11 cellular contexts compared by ENCODE assay signal in genomic region chr16:3028716-3029319, GRCh38. TPM values are rescaled to one million over a fixed set of nuclear protein-coding genes. Genes with fewer than 3 reads are reported as not detected.
DNase-seq lines count a peak whose midpoint lies in the region; ATAC-seq, FAIRE-seq and TF ChIP-seq lines count a peak whose summit lies in the region.
"Had no signal": no experiment of that assay in that cellular context is flagged by ENCODE, and none has a peak within 500 bp of the region (broad histone marks: within the 10 kb centered on the region; RNA-seq: fewer than 3 reads in every experiment).

No MANE protein-coding gene starts in this region.

- peak overlapping the region; percentile 41 for H2AFZ ChIP-seq in IMR-90 (replicated peaks; ENCODE audit: low read length, poor library complexity)
- H2AFZ ChIP-seq in K562 (ENCODE audit: low read depth, low read length), result peak overlapping the region; percentile 71; the same call in 1 of the 2 replicates
- H2AFZ ChIP-seq: PC-9 had no signal

- H3K79me2 ChIP-seq in K562 (ENCODE audit: control insufficient read depth, insufficient read depth, low read length), result peaks cover 8% of the 10 kb centered on the region; the same call in 2 of the 3 replicates

- H2BK5ac ChIP-seq in IMR-90 (ENCODE audit: low read depth, low read length, poor library complexity, severe bottlenecking), result no peak overlapping the region

- TF ChIP-seq RAD21 in IMR-90 (IDR thresholded peaks at IDR 0.05; ENCODE audit: low read length) (no peak), K562 (CRISPR knock-in tag; conservative IDR thresholded peaks at IDR 0.05 in 1 of 2, IDR thresholded peaks at IDR 0.05 in 1 of 2) (no peak)

- H4K91ac ChIP-seq in IMR-90 (ENCODE audit: insufficient read depth, low read depth, low read length), result no peak overlapping the region; the same call in 1 of the 2 replicates

- no peak overlapping the region for H2BK20ac ChIP-seq in IMR-90 (ENCODE audit: low read depth, low read length)

- H3K9me3 Mint-ChIP-seq in activated naive CD4-positive, alpha-beta T cell treated with anti-CD3 and anti-CD28 coated beads, Interleukin-2, amount 10 ng/mL, durations not matched to agents 7 days and 5 days, result no peaks in the 10 kb centered on the region
- H3K9me3 Mint-ChIP-seq in stimulated activated effector memory CD8-positive, alpha-beta T cell treated with anti-CD3 and anti-CD28 coated beads, Interleukin-12 subunit alpha, Interleukin-12 subunit beta, amount 100 ng/mL, for 72 hours, result no peaks in the 10 kb centered on the region

- H3K27ac ChIP-seq in IMR-90 (ENCODE audit: insufficient read depth, low read length) (no peak overlapping the region), K562 (ENCODE audit: extremely low read depth, low read depth, low read length) (no peak overlapping the region)
- H3K27ac ChIP-seq: PC-9 had no signal

- ATAC-seq in IMR-90 (ENCODE audit: low read depth), result no peak
- ATAC-seq in K562, result no peak
- ATAC-seq in stimulated activated effector memory CD8-positive, alpha-beta T cell treated with anti-CD3 and anti-CD28 coated beads, Interleukin-12 subunit alpha, Interleukin-12 subunit beta, amount 100 ng/mL, for 72 hours, result no peak

- TF ChIP-seq POLR2A in IMR-90 (IDR thresholded peaks at IDR 0.05; ENCODE audit: low read depth, low read length) (peak; percentile 11), K562 (conservative IDR thresholded peaks at IDR 0.05) (peak; percentile 13; the same call in 1 of the 2 replicates)

- peaks cover 58% of the 10 kb centered on the region for H3K27me3 Mint-ChIP-seq in activated naive CD4-positive, alpha-beta T cell treated with anti-CD3 and anti-CD28 coated beads, Interleukin-2, amount 10 ng/mL, durations not matched to agents 7 days and 5 days

- H3K9ac ChIP-seq in IMR-90 (ENCODE audit: low read depth, low read length) (no peak overlapping the region), K562 (ENCODE audit: insufficient read depth in 1 of 2, low read depth in 2 of 2, low read length in 2 of 2) (peak overlapping the region; percentile 40 to 89; a peak in 3 of 4 replicates)

- TF ChIP-seq EP300 in K562 (IDR thresholded peaks at IDR 0.05; ENCODE audit: low read length), result no peak

- H3K4ac ChIP-seq in IMR-90 (ENCODE audit: low read depth, low read length), result peak overlapping the region; percentile 57; the same call in 1 of the 2 replicates

- CTCF ChIA-PET in activated naive CD4-positive, alpha-beta T cell treated with anti-CD3 and anti-CD28 coated beads, Interleukin-2, amount 10 ng/mL, durations not matched to agents 7 days and 5 days (lab: Charles Lee), result interaction anchor here (1.0 to 18.9 kb wide), 20 partner anchors 9 to 137 kb away, joined by 3 to 300 read pairs (median 6); partner anchors contain the start of genes CLDN6, CLDN9, MMP25 and TNFRSF12A
- CTCF ChIA-PET in IMR-90 (lab: Yijun Ruan, JAX) (interaction anchor here (0.7 to 1.8 kb wide), 4 partner anchors 10 to 100 kb away, joined by 3 to 7 read pairs (median 4); no protein-coding TSS in a partner anchor), K562 (lab: Yijun Ruan, JAX; ENCODE audit: low intra/inter-chr PET ratio) (interaction anchor here (0.7 kb wide), 1 partner anchor 25 kb away, joined by 3 read pairs; no protein-coding TSS in a partner anchor)

- H3K79me1 ChIP-seq in IMR-90 (ENCODE audit: low read depth in 1 of 2, low read length in 2 of 2), result peaks cover 0 to 3% of the 10 kb centered on the region in 2 experiments; a peak in 1 of 4 replicates

- no peak overlapping the region for H3K56ac ChIP-seq in IMR-90 (ENCODE audit: extremely low read depth, insufficient read depth, low read length)

- H3K27me3 ChIP-seq in IMR-90 (ENCODE audit: control insufficient read depth, insufficient read depth, low read length) (peaks cover 29% of the 10 kb centered on the region), K562 (ENCODE audit: control insufficient read depth in 2 of 2, insufficient read depth in 2 of 2, low read length in 2 of 2) (peaks cover 17 to 45% of the 10 kb centered on the region in 2 experiments; a peak in 4 of 5 replicates)

- H4K20me1 ChIP-seq in IMR-90 (ENCODE audit: insufficient read depth, low read length) (peaks cover 7% of the 10 kb centered on the region), K562 (replicated peaks; ENCODE audit: control insufficient read depth, insufficient read depth, low read length) (0 out of 2 replicates have a peak, but pooled peaks cover 3% of the 10 kb centered on the region)

- dilution Hi-C loops in IMR-90 (cut with HindIII; ENCODE audit: low sequenced_read_pairs, unreplicated experiment), result no loop called here

- H4K8ac ChIP-seq in IMR-90 (ENCODE audit: low read depth in 2 of 2, low read length in 2 of 2), result no peak overlapping the region; a peak in 1 of 4 replicates

- POLR2A ChIA-PET in IMR-90 (lab: Charles Lee; ENCODE audit: unreplicated experiment), result no interaction called here
- POLR2A ChIA-PET in K562 (lab: Yijun Ruan, JAX), result interaction anchor here (0.6 to 1.8 kb wide), 8 partner anchors 21 to 121 kb away, joined by 3 to 6 read pairs (median 3); no protein-coding TSS in a partner anchor

- H3K27ac Mint-ChIP-seq in activated naive CD4-positive, alpha-beta T cell treated with anti-CD3 and anti-CD28 coated beads, Interleukin-2, amount 10 ng/mL, durations not matched to agents 7 days and 5 days, result peak overlapping the region; percentile 69
- H3K27ac Mint-ChIP-seq in stimulated activated effector memory CD8-positive, alpha-beta T cell treated with anti-CD3 and anti-CD28 coated beads, Interleukin-12 subunit alpha, Interleukin-12 subunit beta, amount 100 ng/mL, for 72 hours, result peak overlapping the region; percentile 74

- BruUV-seq in IMR-90 (replicated peaks; lab: Mats Ljungman, UMichigan), result no TSS peak
- no TSS peak for BruUV-seq in K562 (replicated peaks; lab: Mats Ljungman, UMichigan)

- TF ChIP-seq CTCF in IMR-90 (conservative IDR thresholded peaks at IDR 0.05; ENCODE audit: low read depth, low read length) (no peak), K562 (IDR thresholded peaks at IDR 0.05 in 2 of 3, conservative IDR thresholded peaks at IDR 0.05 in 1 of 3; ENCODE audit: insufficient read depth in 2 of 3, low read depth in 1 of 3, low read length in 3 of 3) (no peak)

- no peak overlapping the region for H2BK120ac ChIP-seq in IMR-90 (ENCODE audit: low read depth, low read length)

- 42% methylated on average over 5 of the region's 15 CpGs; no CpG with 5 or more reads in 1 of the 2 experiments for WGBS in IMR-90 (ENCODE audit: extremely low coverage in 2 of 2, insufficient read length in 1 of 2), 2 experiments
- WGBS in K562 (ENCODE audit: insufficient coverage, low coverage, missing lambda C conversion rate), result 31% methylated on average over 15 of the region's 15 CpGs

- H2AK5ac ChIP-seq in IMR-90 (ENCODE audit: low read depth, low read length), result peak overlapping the region; percentile 48; the same call in 1 of the 2 replicates

- no peak overlapping the region for H3K18ac ChIP-seq in IMR-90 (ENCODE audit: low read depth, low read length)

- H3K4me3 ChIP-seq in IMR-90 (ENCODE audit: insufficient read depth, low read depth, low read length), result no peak overlapping the region
- no peak overlapping the region; the same call in 1 of the 2 replicates for H3K4me3 ChIP-seq in K562
- H3K4me3 ChIP-seq: PC-9 had no signal

- H3K23ac ChIP-seq in IMR-90 (ENCODE audit: low read depth, low read length), result no peak overlapping the region

- intact Hi-C loops in IMR-90 (cut with micrococcal nuclease), result no loop called here
- intact Hi-C loops in K562 (cut with micrococcal nuclease), result loop anchor here (1.0 to 10.0 kb wide), 2 partner anchors 26 to 64 kb away; partner anchors contain the start of genes KREMEN2 and PAQR4

- peaks cover 65% of the 10 kb centered on the region for H3K4me1 Mint-ChIP-seq in activated naive CD4-positive, alpha-beta T cell treated with anti-CD3 and anti-CD28 coated beads, Interleukin-2, amount 10 ng/mL, durations not matched to agents 7 days and 5 days
- H3K4me1 Mint-ChIP-seq in stimulated activated effector memory CD8-positive, alpha-beta T cell treated with anti-CD3 and anti-CD28 coated beads, Interleukin-12 subunit alpha, Interleukin-12 subunit beta, amount 100 ng/mL, for 72 hours, result peaks cover 61% of the 10 kb centered on the region

- H3K36me3 Mint-ChIP-seq in activated naive CD4-positive, alpha-beta T cell treated with anti-CD3 and anti-CD28 coated beads, Interleukin-2, amount 10 ng/mL, durations not matched to agents 7 days and 5 days, result peaks cover 21% of the 10 kb centered on the region
- peaks cover 52% of the 10 kb centered on the region for H3K36me3 Mint-ChIP-seq in stimulated activated effector memory CD8-positive, alpha-beta T cell treated with anti-CD3 and anti-CD28 coated beads, Interleukin-12 subunit alpha, Interleukin-12 subunit beta, amount 100 ng/mL, for 72 hours

- H3K4me2 ChIP-seq in IMR-90 (ENCODE audit: low read depth, low read length) (no peak overlapping the region), K562 (ENCODE audit: insufficient read depth, low read length) (peak overlapping the region; percentile 67)

- no peak for FAIRE-seq in K562 (lab: Jason Lieb, UNC)
- FAIRE-seq: bronchial epithelial cell, endometrium had no signal

- H3K9me1 ChIP-seq in IMR-90 (ENCODE audit: insufficient read depth, low read length) (no peaks in the 10 kb centered on the region), K562 (ENCODE audit: control insufficient read depth, insufficient read depth, low read length) (no peaks in the 10 kb centered on the region)

- H3K9me3 ChIP-seq in IMR-90 (ENCODE audit: control insufficient read depth, insufficient read depth, low read length), result no peaks in the 10 kb centered on the region
- no peaks in the 10 kb centered on the region for H3K9me3 ChIP-seq in K562 (replicated peaks; ENCODE audit: control insufficient read depth, insufficient read depth, low read depth, low read length)

- no peak overlapping the region for H2BK15ac ChIP-seq in IMR-90 (ENCODE audit: low read depth, low read length)

- peak overlapping the region; percentile 77 for H3K4me3 Mint-ChIP-seq in activated naive CD4-positive, alpha-beta T cell treated with anti-CD3 and anti-CD28 coated beads, Interleukin-2, amount 10 ng/mL, durations not matched to agents 7 days and 5 days
- H3K4me3 Mint-ChIP-seq in stimulated activated effector memory CD8-positive, alpha-beta T cell treated with anti-CD3 and anti-CD28 coated beads, Interleukin-12 subunit alpha, Interleukin-12 subunit beta, amount 100 ng/mL, for 72 hours, result peak overlapping the region; percentile 81

- H3K36me3 ChIP-seq in IMR-90 (ENCODE audit: control insufficient read depth, insufficient read depth, low read length) (peaks cover 11% of the 10 kb centered on the region; the same call in 1 of the 2 replicates), K562 (ENCODE audit: control insufficient read depth, insufficient read depth, low read length) (peaks cover 24% of the 10 kb centered on the region; the same call in 2 of the 3 replicates)

- H3K14ac ChIP-seq in IMR-90 (replicated peaks; ENCODE audit: low read depth, low read length), result no peak overlapping the region

- H2AK9ac ChIP-seq in IMR-90 (replicated peaks; ENCODE audit: low read depth, low read length, poor library complexity), result peak overlapping the region; percentile 67

- DNase-seq in activated naive CD4-positive, alpha-beta T cell treated with anti-CD3 and anti-CD28 coated beads, Interleukin-2, amount 10 ng/mL, durations not matched to agents 7 days and 5 days, result no peak
- DNase-seq in activated naive CD4-positive, alpha-beta T cell treated with anti-CD3 and anti-CD28 coated beads, Interleukin-2, amount 50 U/mL, for 16 hours, result no peak
- no peak for DNase-seq in IMR-90
- peak in 1 of 4 experiments; percentile 18 for DNase-seq in K562 (ENCODE audit: extremely low read depth in 1 of 4, low spot score in 3 of 4)
- no peak for DNase-seq in stimulated activated effector memory CD8-positive, alpha-beta T cell treated with anti-CD3 and anti-CD28 coated beads, Interleukin-12 subunit alpha, Interleukin-12 subunit beta, amount 100 ng/mL, for 72 hours (ENCODE audit: low spot score in 2 of 2)
- DNase-seq in kidney tubule cell (ENCODE audit: low spot score), result no peak
- no peak for DNase-seq in Kasumi-1 (lab: John Stamatoyannopoulos, UW)
- DNase-seq in COLO668 (lab: John Stamatoyannopoulos, UW; ENCODE audit: unreplicated experiment), result no peak

- H4K5ac ChIP-seq in IMR-90 (ENCODE audit: low read depth, low read length), result no peak overlapping the region

- H3K4me1 ChIP-seq in IMR-90 (ENCODE audit: control insufficient read depth, insufficient read depth, low read length) (no peaks in the 10 kb centered on the region), K562 (replicated peaks in 1 of 2; ENCODE audit: control insufficient read depth in 2 of 2, insufficient read depth in 2 of 2, low read length in 2 of 2) (peaks cover 15 to 67% of the 10 kb centered on the region in 2 experiments)

- in situ Hi-C loops in IMR-90 (cut with MboI; ENCODE audit: low sequenced_read_pairs), result no loop called here
- in situ Hi-C loops in K562 (cut with MboI), result no loop called here

RNA-seq across cellular contexts. Expression of gene THOC6, which starts 5.0 kb away (rescaled TPM):
- total RNA-seq in IMR-90 (2012; rRNA removed), result 16.1 and 16.8 TPM in 2 replicates
- 23.1 and 26.0 TPM in 2 replicates for polyA plus RNA-seq in IMR-90 (2012; rRNA removed)
- 19.7 and 25.7 TPM in 2 replicates for polyA plus RNA-seq in IMR-90 (2012; cell fraction: cytosol; rRNA removed)
- polyA plus RNA-seq in IMR-90 (2012; cell fraction: nucleus; rRNA removed; ENCODE audit: low replicate concordance), result 128 and 164 TPM in 2 replicates
- total RNA-seq in K562 (2011; cell fraction: chromatin; rRNA removed; ENCODE audit: low replicate concordance), result 53.2 and 110 TPM in 2 replicates
- 76.5 and 89.0 TPM in 2 replicates for total RNA-seq in K562 (2011; cell fraction: nucleolus; rRNA removed)
- 47.3 and 55.1 TPM in 2 replicates for total RNA-seq in K562 (2011; cell fraction: nucleoplasm; rRNA removed)
- 51.2 and 66.7 TPM in 2 replicates for total RNA-seq in K562 (2014; rRNA removed)
- 13.2 and 22.3 TPM in 2 replicates for total RNA-seq in K562 (2014; rRNA removed; fragmentation: Illumina TruSeq; extraction: Trizol)
- total RNA-seq in K562 (2015; rRNA removed; fragmentation: Illumina TruSeq; extraction: Trizol), result 42.7 and 46.7 TPM in 2 replicates
- total RNA-seq in K562 (2021), result 65.4 and 70.1 TPM in 2 replicates
- 38.7 and 47.4 TPM in 2 replicates for polyA plus RNA-seq in K562 (2011; rRNA removed)
- polyA plus RNA-seq in K562 (2011; cell fraction: cytosol; rRNA removed), result 53.0 and 93.1 TPM in 2 replicates
- polyA plus RNA-seq in K562 (2011; cell fraction: nucleus; rRNA removed), result 154 TPM in 2 replicates
- polyA plus RNA-seq in K562 (2012), result 65.3 and 65.6 TPM in 2 replicates
- polyA plus RNA-seq in K562 (2014; fragmentation: Illumina TruSeq; extraction: Trizol), result 42.3 and 48.3 TPM in 2 replicates
- 1 to 10 TPM; 2.5 to 5.5 TPM for polyA plus RNA-seq in K562 (2014; fragmentation: Nextera tagmentation; extraction: Ambion mirVana)
- 64.5 and 66.6 TPM in 2 replicates for polyA plus RNA-seq in K562 (2014; rRNA removed)
- polyA minus RNA-seq in K562 (2011; rRNA and poly(A)+ RNA removed), result 19.6 and 28.3 TPM in 2 replicates
- 32.0 and 41.0 TPM in 2 replicates for polyA minus RNA-seq in K562 (2011; cell fraction: cytosol; rRNA and poly(A)+ RNA removed)
- 17.4 and 24.7 TPM in 2 replicates for polyA minus RNA-seq in K562 (2011; cell fraction: nucleus; rRNA and poly(A)+ RNA removed)

RNA-seq across cellular contexts. Expression of gene HCFC1R1, which starts 5.1 kb away (rescaled TPM):
- total RNA-seq in IMR-90 (2012; rRNA removed), result 7.2 and 9.7 TPM in 2 replicates
- 57.9 and 121 TPM in 2 replicates for polyA plus RNA-seq in IMR-90 (2012; rRNA removed)
- polyA plus RNA-seq in IMR-90 (2012; cell fraction: cytosol; rRNA removed), result 41.2 and 72.4 TPM in 2 replicates
- 15.4 and 31.6 TPM in 2 replicates for polyA plus RNA-seq in IMR-90 (2012; cell fraction: nucleus; rRNA removed; ENCODE audit: low replicate concordance)
- 4.0 and 6.9 TPM in 2 replicates for total RNA-seq in K562 (2011; cell fraction: chromatin; rRNA removed; ENCODE audit: low replicate concordance)
- total RNA-seq in K562 (2011; cell fraction: nucleolus; rRNA removed), result 7.2 and 7.8 TPM in 2 replicates
- 2.9 and 7.3 TPM in 2 replicates for total RNA-seq in K562 (2011; cell fraction: nucleoplasm; rRNA removed)
- 19.3 and 32.1 TPM in 2 replicates for total RNA-seq in K562 (2014; rRNA removed)
- 3.9 and 5.1 TPM in 2 replicates for total RNA-seq in K562 (2014; rRNA removed; fragmentation: Illumina TruSeq; extraction: Trizol)
- 9.4 and 11.2 TPM in 2 replicates for total RNA-seq in K562 (2015; rRNA removed; fragmentation: Illumina TruSeq; extraction: Trizol)
- total RNA-seq in K562 (2021), result 27.8 and 29.0 TPM in 2 replicates
- 5.2 and 8.1 TPM in 2 replicates for polyA plus RNA-seq in K562 (2011; rRNA removed)
- polyA plus RNA-seq in K562 (2011; cell fraction: cytosol; rRNA removed), result 14.9 and 33.5 TPM in 2 replicates
- polyA plus RNA-seq in K562 (2011; cell fraction: nucleus; rRNA removed), result 15.9 and 23.6 TPM in 2 replicates
- 33.0 and 38.8 TPM in 2 replicates for polyA plus RNA-seq in K562 (2012)
- polyA plus RNA-seq in K562 (2014; fragmentation: Illumina TruSeq; extraction: Trizol), result 15.6 and 31.2 TPM in 2 replicates
- polyA plus RNA-seq in K562 (2014; fragmentation: Nextera tagmentation; extraction: Ambion mirVana), result 1 to 10 TPM; 2.2 to 4.1 TPM
- polyA plus RNA-seq in K562 (2014; rRNA removed), result 19.2 and 24.0 TPM in 2 replicates
- 1.4 and 2.3 TPM in 2 replicates for polyA minus RNA-seq in K562 (2011; rRNA and poly(A)+ RNA removed)
- polyA minus RNA-seq in K562 (2011; cell fraction: cytosol; rRNA and poly(A)+ RNA removed), result 8.2 and 13.5 TPM in 2 replicates
- polyA minus RNA-seq in K562 (2011; cell fraction: nucleus; rRNA and poly(A)+ RNA removed), result 2.3 and 4.6 TPM in 2 replicates

RNA-seq across cellular contexts. Expression of gene BICDL2, which starts 7.9 kb away (rescaled TPM):
- under 0.01 and 0.18 TPM in 2 replicates for total RNA-seq in IMR-90 (2012; rRNA removed)
- 0.17 and 0.19 TPM in 2 replicates for polyA plus RNA-seq in IMR-90 (2012; rRNA removed)
- polyA plus RNA-seq in IMR-90 (2012; cell fraction: cytosol; rRNA removed), result 0.15 and 0.25 TPM in 2 replicates
- 0.05 and 0.20 TPM in 2 replicates for polyA plus RNA-seq in IMR-90 (2012; cell fraction: nucleus; rRNA removed; ENCODE audit: low replicate concordance)
- 0.23 and 0.65 TPM in 2 replicates for total RNA-seq in K562 (2011; cell fraction: chromatin; rRNA removed; ENCODE audit: low replicate concordance)
- total RNA-seq in K562 (2011; cell fraction: nucleolus; rRNA removed), result 1.1 and 1.2 TPM in 2 replicates
- total RNA-seq in K562 (2011; cell fraction: nucleoplasm; rRNA removed), result 0.29 and 0.46 TPM in 2 replicates
- total RNA-seq in K562 (2014; rRNA removed), result 0.09 and 0.12 TPM in 2 replicates
- not detected in 2 replicates for total RNA-seq in K562 (2014; rRNA removed; fragmentation: Illumina TruSeq; extraction: Trizol)
- total RNA-seq in K562 (2015; rRNA removed; fragmentation: Illumina TruSeq; extraction: Trizol), result 0.08 TPM in 1 of 2 replicates, not detected in the other
- total RNA-seq in K562 (2021), result 0.09 TPM in 2 replicates
- polyA plus RNA-seq in K562 (2011; rRNA removed), result 0.18 and 0.28 TPM in 2 replicates
- 0.32 and 0.63 TPM in 2 replicates for polyA plus RNA-seq in K562 (2011; cell fraction: cytosol; rRNA removed)
- polyA plus RNA-seq in K562 (2011; cell fraction: nucleus; rRNA removed), result 0.28 and 0.41 TPM in 2 replicates
- 0.17 and 0.27 TPM in 2 replicates for polyA plus RNA-seq in K562 (2012)
- not detected in 2 replicates for polyA plus RNA-seq in K562 (2014; fragmentation: Illumina TruSeq; extraction: Trizol)
- polyA plus RNA-seq in K562 (2014; fragmentation: Nextera tagmentation; extraction: Ambion mirVana), result not detected
- polyA plus RNA-seq in K562 (2014; rRNA removed), result not detected in 2 replicates
- polyA minus RNA-seq in K562 (2011; rRNA and poly(A)+ RNA removed), result not detected in 2 replicates
- 0.57 TPM in 1 of 2 replicates, not detected in the other for polyA minus RNA-seq in K562 (2011; cell fraction: cytosol; rRNA and poly(A)+ RNA removed)
- polyA minus RNA-seq in K562 (2011; cell fraction: nucleus; rRNA and poly(A)+ RNA removed), result 0.44 and 0.54 TPM in 2 replicates

RNA-seq across cellular contexts. Expression of gene TNFRSF12A, which starts 8.7 kb away (rescaled TPM):
- total RNA-seq in IMR-90 (2012; rRNA removed) (103 and 118 TPM in 2 replicates), K562 (2014; rRNA removed) (55.9 and 61.8 TPM in 2 replicates), K562 (2014; rRNA removed; fragmentation: Illumina TruSeq; extraction: Trizol) (15.5 and 16.0 TPM in 2 replicates), K562 (2015; rRNA removed; fragmentation: Illumina TruSeq; extraction: Trizol) (26.5 and 27.6 TPM in 2 replicates), K562 (2021) (29.3 and 32.1 TPM in 2 replicates)
- polyA plus RNA-seq in IMR-90 (2012; rRNA removed) (304 and 346 TPM in 2 replicates), K562 (2011; rRNA removed) (25.7 and 30.0 TPM in 2 replicates), K562 (2014; fragmentation: Illumina TruSeq; extraction: Trizol) (19.0 and 26.3 TPM in 2 replicates), K562 (2014; fragmentation: Nextera tagmentation; extraction: Ambion mirVana) (under 1 TPM; 0.41 to 0.66 TPM), K562 (2014; rRNA removed) (46.8 and 52.9 TPM in 2 replicates)
- 521 and 602 TPM in 2 replicates for polyA plus RNA-seq in IMR-90 (2012; cell fraction: cytosol; rRNA removed)
- polyA plus RNA-seq in IMR-90 (2012; cell fraction: nucleus; rRNA removed; ENCODE audit: low replicate concordance), result 187 and 632 TPM in 2 replicates
- total RNA-seq in K562 (2011; cell fraction: chromatin; rRNA removed; ENCODE audit: low replicate concordance), result 22.8 and 80.5 TPM in 2 replicates
- total RNA-seq in K562 (2011; cell fraction: nucleolus; rRNA removed), result 79.5 and 92.2 TPM in 2 replicates
- total RNA-seq in K562 (2011; cell fraction: nucleoplasm; rRNA removed), result 54.3 and 65.7 TPM in 2 replicates
- 31.2 and 111 TPM in 2 replicates for polyA plus RNA-seq in K562 (2011; cell fraction: cytosol; rRNA removed)
- 55.9 and 141 TPM in 2 replicates for polyA plus RNA-seq in K562 (2011; cell fraction: nucleus; rRNA removed)
- 22.9 and 23.5 TPM in 2 replicates for polyA plus RNA-seq in K562 (2012)
- polyA minus RNA-seq in K562 (2011; rRNA and poly(A)+ RNA removed), result 3.7 and 7.9 TPM in 2 replicates
- polyA minus RNA-seq in K562 (2011; cell fraction: cytosol; rRNA and poly(A)+ RNA removed), result 25.0 and 27.7 TPM in 2 replicates
- polyA minus RNA-seq in K562 (2011; cell fraction: nucleus; rRNA and poly(A)+ RNA removed), result 29.5 and 30.0 TPM in 2 replicates

RNA-seq across cellular contexts. Expression of gene CLDN6, which starts 10.8 kb away (rescaled TPM):
- total RNA-seq in IMR-90 (2012; rRNA removed) (not detected in 2 replicates), K562 (2014; rRNA removed) (0.23 and 0.49 TPM in 2 replicates), K562 (2014; rRNA removed; fragmentation: Illumina TruSeq; extraction: Trizol) (0.22 and 0.38 TPM in 2 replicates), K562 (2015; rRNA removed; fragmentation: Illumina TruSeq; extraction: Trizol) (0.26 TPM in 1 of 2 replicates, not detected in the other), K562 (2021) (0.75 and 1.1 TPM in 2 replicates)
- polyA plus RNA-seq in IMR-90 (2012; rRNA removed) (0.07 and 0.14 TPM in 2 replicates), K562 (2011; rRNA removed) (0.56 and 0.93 TPM in 2 replicates), K562 (2014; fragmentation: Illumina TruSeq; extraction: Trizol) (0.45 and 0.83 TPM in 2 replicates), K562 (2014; fragmentation: Nextera tagmentation; extraction: Ambion mirVana) (not detected), K562 (2014; rRNA removed) (0.20 and 0.32 TPM in 2 replicates)
- 0.16 TPM in 2 replicates for polyA plus RNA-seq in IMR-90 (2012; cell fraction: cytosol; rRNA removed)
- polyA plus RNA-seq in IMR-90 (2012; cell fraction: nucleus; rRNA removed; ENCODE audit: low replicate concordance), result 0.31 and 0.32 TPM in 2 replicates
- total RNA-seq in K562 (2011; cell fraction: chromatin; rRNA removed; ENCODE audit: low replicate concordance), result 0.53 and 0.65 TPM in 2 replicates
- 2.2 and 2.5 TPM in 2 replicates for total RNA-seq in K562 (2011; cell fraction: nucleolus; rRNA removed)
- 0.73 and 0.76 TPM in 2 replicates for total RNA-seq in K562 (2011; cell fraction: nucleoplasm; rRNA removed)
- polyA plus RNA-seq in K562 (2011; cell fraction: cytosol; rRNA removed), result 0.58 and 1.1 TPM in 2 replicates
- 0.24 and 0.42 TPM in 2 replicates for polyA plus RNA-seq in K562 (2011; cell fraction: nucleus; rRNA removed)
- polyA plus RNA-seq in K562 (2012), result 0.49 and 1.1 TPM in 2 replicates
- polyA minus RNA-seq in K562 (2011; rRNA and poly(A)+ RNA removed), result 0.32 and 0.39 TPM in 2 replicates
- 1.0 and 2.1 TPM in 2 replicates for polyA minus RNA-seq in K562 (2011; cell fraction: cytosol; rRNA and poly(A)+ RNA removed)
- not detected in 2 replicates for polyA minus RNA-seq in K562 (2011; cell fraction: nucleus; rRNA and poly(A)+ RNA removed)
- total RNA-seq: bronchial epithelial cell had no signal
